In the genomic region with DNA sequence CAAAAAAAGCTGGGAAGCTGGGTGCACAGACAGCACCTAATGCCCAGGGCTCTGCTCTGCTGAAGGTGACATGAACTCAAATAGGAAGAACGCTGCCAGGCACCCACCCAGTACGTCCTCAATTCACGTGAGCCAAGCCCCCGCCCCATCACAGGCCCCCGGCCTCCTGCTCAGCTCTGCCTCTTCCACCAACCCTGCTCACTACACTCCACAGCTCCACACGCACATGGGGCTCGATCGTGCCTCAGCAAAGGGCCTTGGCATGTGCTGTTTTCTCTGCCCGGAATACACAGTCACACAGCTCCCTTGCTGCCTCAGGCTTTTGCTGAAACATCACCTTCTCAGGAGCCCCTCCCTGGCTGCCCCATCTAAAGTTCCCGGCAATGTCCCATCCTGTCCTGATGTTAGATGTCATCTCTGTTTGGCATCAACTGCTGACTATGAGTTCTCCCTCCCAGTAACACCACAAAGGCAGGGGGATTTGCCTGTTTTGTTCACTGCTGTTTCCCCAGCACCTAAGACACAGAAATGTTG, we compare ENCODE assay signal across 9 cellular contexts. TPM values are rescaled to one million over a fixed set of nuclear protein-coding genes. Genes with fewer than 3 reads are reported as not detected.
A peak's percentile ranks its signal among the peaks of the same experiment; 100 is the strongest.
DNase-seq lines count a peak whose midpoint lies in the region; ATAC-seq and TF ChIP-seq lines count a peak whose summit lies in the region.
"Had no signal": no experiment of that assay in that cellular context is flagged by ENCODE, and none has a peak within 500 bp of the region (broad histone marks: within the 10 kb centered on the region; RNA-seq: fewer than 3 reads in every experiment).

No MANE protein-coding gene starts in this region.

- no peaks in the 10 kb centered on the region for H3K9me3 Mint-ChIP-seq in activated B cell treated with CpG ODN at 0.5 μM for 24 hours

- H3K27me3 Mint-ChIP-seq in activated B cell treated with CpG ODN at 0.5 μM for 24 hours = no peaks in the 10 kb centered on the region

- H3K4me3 ChIP-seq in GM12865 (ENCODE audit: low read depth, low read length) = peak overlapping the region; percentile 65
- H3K4me3 ChIP-seq: tibial artery had no signal

- CTCF ChIA-PET in activated B cell treated with CpG ODN at 0.5 μM for 24 hours (lab: Charles Lee) = interaction anchor here (1.5 kb wide), 1 partner anchor 129 kb away, joined by 7 read pairs; no protein-coding TSS in a partner anchor

- peaks cover 31% of the 10 kb centered on the region for H3K4me1 Mint-ChIP-seq in activated B cell treated with CpG ODN at 0.5 μM for 24 hours

- peak overlapping the region; percentile 90 for H3K27ac Mint-ChIP-seq in activated B cell treated with CpG ODN at 0.5 μM for 24 hours

- intact Hi-C loops in activated B cell treated with CpG ODN at 0.5 μM for 24 hours (cut with micrococcal nuclease) = loop anchor here (10.0 kb wide), 1 partner anchor 596 kb away; the partner anchor contains the start of gene SLC25A42

- DNase-seq in Ammon's horn (ENCODE audit: low spot score) = peak; percentile 2
- no peak for DNase-seq in GM12865 (ENCODE audit: low read depth)
- no peak for DNase-seq in activated B cell treated with CpG ODN at 0.5 μM for 24 hours
- peak; percentile 48 for DNase-seq in islet precursor cell
- no peak for DNase-seq in iPS-NIHi11 (ENCODE audit: low spot score)
- no peak for DNase-seq in NCI-H1694 (lab: John Stamatoyannopoulos, UW)
- DNase-seq: tibial artery had no signal

- ATAC-seq in activated B cell treated with CpG ODN at 0.5 μM for 24 hours (ENCODE audit: low read depth) (no peak), HG02981 (IDR thresholded peaks at IDR 0.05; ENCODE audit: unreplicated experiment) (no peak), HG03039 (IDR thresholded peaks at IDR 0.05; ENCODE audit: unreplicated experiment) (no peak)

- H3K4me3 Mint-ChIP-seq in activated B cell treated with CpG ODN at 0.5 μM for 24 hours = peak overlapping the region; percentile 87

- TF ChIP-seq CTCF in GM12865 (IDR thresholded peaks at IDR 0.05; ENCODE audit: insufficient read depth, low read depth, low read length, missing control alignments) (no peak), activated B cell treated with CpG ODN at 0.5 μM for 24 hours (IDR thresholded peaks at IDR 0.05) (no peak)

- POLR2A ChIA-PET in activated B cell treated with CpG ODN at 0.5 μM for 24 hours (lab: Charles Lee) = interaction anchor here (0.5 to 4.0 kb wide), 10 partner anchors 33 to 576 kb away, joined by 3 to 42 read pairs (median 5); partner anchors contain the start of genes LPAR2, ZNF14, ZNF253 and ZNF506

- peaks cover 52% of the 10 kb centered on the region for H3K36me3 Mint-ChIP-seq in activated B cell treated with CpG ODN at 0.5 μM for 24 hours (ENCODE audit: low read depth)

RNA-seq across cellular contexts. Expression of gene ATP13A1, which starts 2.3 kb away (rescaled TPM):
- 125 and 135 TPM in 2 replicates for total RNA-seq in activated B cell treated with CpG ODN at 0.5 μM for 24 hours

RNA-seq across cellular contexts. Expression of gene ZNF101, which starts 7.4 kb away (rescaled TPM):
- total RNA-seq in activated B cell treated with CpG ODN at 0.5 μM for 24 hours = 45.6 and 52.6 TPM in 2 replicates

RNA-seq across cellular contexts. Expression of gene GMIP, which starts 17.8 kb away (rescaled TPM):
- total RNA-seq in activated B cell treated with CpG ODN at 0.5 μM for 24 hours = 129 and 130 TPM in 2 replicates

RNA-seq across cellular contexts. Expression of gene LPAR2, which starts 33.2 kb away (rescaled TPM):
- total RNA-seq in activated B cell treated with CpG ODN at 0.5 μM for 24 hours = 29.0 and 33.7 TPM in 2 replicates

RNA-seq across cellular contexts. Expression of gene PBX4, which starts 42.7 kb away (rescaled TPM):
- total RNA-seq in activated B cell treated with CpG ODN at 0.5 μM for 24 hours = 19.4 and 21.8 TPM in 2 replicates

Comparison
In these comparisons a context has a peak if more than half of its experiments do, and no peak if none do; other contexts are left out.
1. DNase-seq: peak in Ammon's horn (single experiment) and islet precursor cell (single experiment); none in GM12865 (single experiment), activated B cell treated with CpG ODN at 0.5 μM for 24 hours (single experiment), iPS-NIHi11 (single experiment) and NCI-H1694 (single experiment).